1 cellular context compared by ENCODE assay signal in the genomic region with DNA sequence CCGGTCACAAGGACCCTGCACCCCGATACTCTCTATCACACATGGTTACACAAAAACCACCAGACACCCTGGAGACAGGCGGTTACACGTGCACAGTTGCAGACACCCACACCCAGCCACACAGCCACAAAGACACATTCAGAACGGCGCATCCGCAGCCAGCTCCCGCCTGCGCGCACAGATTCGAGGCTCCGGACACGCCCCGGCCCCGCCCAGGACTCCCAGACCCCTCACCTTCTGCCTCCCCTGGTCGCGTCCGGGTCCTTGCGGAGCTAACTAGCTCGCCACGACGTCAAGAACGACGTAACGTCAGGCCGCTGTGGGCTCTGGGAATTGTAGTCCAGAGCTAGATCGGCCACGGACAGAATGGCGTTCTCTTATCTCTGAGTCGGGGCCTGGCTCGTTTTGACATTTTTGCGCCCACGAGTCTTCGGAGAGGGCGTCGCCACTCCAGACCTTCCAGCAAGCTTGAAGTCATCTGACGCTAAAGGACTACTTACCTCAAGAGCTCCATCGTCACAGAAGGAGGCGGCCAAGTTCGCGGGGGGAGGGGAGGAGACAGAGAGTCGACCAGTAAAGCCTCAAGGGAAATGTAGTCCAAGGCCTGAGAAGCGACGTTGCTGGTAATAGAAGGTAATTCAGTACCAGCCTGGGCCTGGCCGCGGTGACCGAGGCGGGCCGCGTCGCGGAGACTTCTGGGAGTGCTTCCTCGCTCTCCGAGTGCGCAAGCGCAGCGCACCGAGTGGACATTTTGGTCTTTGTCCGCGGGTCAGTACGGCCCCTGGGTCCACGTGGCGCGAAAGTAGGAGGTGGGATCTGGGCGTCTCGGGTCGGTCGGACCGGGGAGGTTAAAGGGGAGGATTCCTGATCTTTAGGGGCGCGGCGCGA.
TF ChIP-seq lines count a peak whose summit lies in the region.

A gene (plus strand): TSS at position 719 of the 888 bp plus-strand sequence. CDS start 21,335 bp downstream, outside the sequence.
A gene (minus strand): TSS at position 278 of the 888 bp plus-strand sequence. CDS start 12,680 bp downstream, outside the sequence.

TF ChIP-seq in K562, 482 proteins besides CTCF, POLR2A, EP300 and RAD21 (continued from another document and continues in another):
- TF ChIP-seq ZFX (CRISPR knock-in tag; IDR thresholded peaks at IDR 0.05) (peak; percentile 99), HMG20B (CRISPR knock-in tag; IDR thresholded peaks at IDR 0.05) (no peak), ZNF232 (CRISPR knock-in tag; IDR thresholded peaks at IDR 0.05) (no peak), RCOR1 (IDR thresholded peaks at IDR 0.05; ENCODE audit: borderline replicate concordance in 1 of 2, low read depth in 2 of 2, low read length in 2 of 2) (no peak; a peak in 1 of 4 replicates), ZC3H11A (IDR thresholded peaks at IDR 0.05; ENCODE audit: low read depth, low read length) (no peak), HLTF (IDR thresholded peaks at IDR 0.05) (no peak), NR1H2 (CRISPR knock-in tag; IDR thresholded peaks at IDR 0.05) (no peak), POLR2H (tag; IDR thresholded peaks at IDR 0.05; ENCODE audit: low read depth) (peak; percentile 92), HDAC2 (IDR thresholded peaks at IDR 0.05) (peak; percentile 82), ELF1 (tag; IDR thresholded peaks at IDR 0.05) (peak; percentile 21), RHOXF2B (CRISPR knock-in tag; conservative IDR thresholded peaks at IDR 0.05) (0 out of 2 replicates have a peak, but pooled peaks have one; percentile 75), PPARD (CRISPR knock-in tag; IDR thresholded peaks at IDR 0.05) (no peak), MYNN (IDR thresholded peaks at IDR 0.05) (no peak), MYNN (CRISPR knock-in tag; IDR thresholded peaks at IDR 0.05) (no peak), GTF2E2 (tag; IDR thresholded peaks at IDR 0.05) (no peak), XRCC3 (IDR thresholded peaks at IDR 0.05) (no peak), ZFP30 (CRISPR knock-in tag; IDR thresholded peaks at IDR 0.05; ENCODE audit: borderline replicate concordance) (no peak), TRIM28 (IDR thresholded peaks at IDR 0.05) (peak; percentile 25; the same call in 1 of the 2 replicates), ZNF316 (IDR thresholded peaks at IDR 0.05) (no peak), ZBTB8A (IDR thresholded peaks at IDR 0.05; ENCODE audit: partially characterized antibody) (no peak), NCOA4 (IDR thresholded peaks at IDR 0.05; ENCODE audit: partially characterized antibody) (no peak), ZNF444 (CRISPR knock-in tag; IDR thresholded peaks at IDR 0.05) (no peak), RBM15 (IDR thresholded peaks at IDR 0.05; ENCODE audit: insufficient read depth, low read length) (no peak), TCF7L2 (IDR thresholded peaks at IDR 0.05; ENCODE audit: low read depth, low read length) (no peak), COPS2 (conservative IDR thresholded peaks at IDR 0.05) (no peak), ZNF584 (CRISPR knock-in tag; IDR thresholded peaks at IDR 0.05; ENCODE audit: low read depth) (0 out of 2 replicates have a peak, but pooled peaks have one; percentile 59), KHSRP (IDR thresholded peaks at IDR 0.05) (no peak), SLC30A9 (CRISPR knock-in tag; IDR thresholded peaks at IDR 0.05) (no peak), E2F3 (CRISPR knock-in tag; IDR thresholded peaks at IDR 0.05) (no peak), HIVEP1 (CRISPR knock-in tag; IDR thresholded peaks at IDR 0.05) (no peak), ZNF77 (CRISPR knock-in tag; IDR thresholded peaks at IDR 0.05) (no peak), GATA2 (CRISPR knock-in tag; IDR thresholded peaks at IDR 0.05) (peak; percentile 79), SPI1 (IDR thresholded peaks at IDR 0.05; ENCODE audit: borderline replicate concordance, low read depth, low read length) (no peak), ZNF146 (CRISPR knock-in tag; IDR thresholded peaks at IDR 0.05; ENCODE audit: unreplicated experiment) (no peak), MXI1 (IDR thresholded peaks at IDR 0.05; ENCODE audit: low read depth, low read length) (peak; percentile 82; the same call in 1 of the 2 replicates), ZNF766 (CRISPR knock-in tag; conservative IDR thresholded peaks at IDR 0.05) (peak; percentile 88), TSC22D4 (tag; IDR thresholded peaks at IDR 0.05) (no peak), DIDO1 (tag; IDR thresholded peaks at IDR 0.05; ENCODE audit: low read depth) (peak; percentile 82), ZNF75A (CRISPR knock-in tag; IDR thresholded peaks at IDR 0.05) (no peak), NR3C1 (CRISPR knock-in tag; IDR thresholded peaks at IDR 0.05) (no peak)
- TF ChIP-seq, protein P1, sequence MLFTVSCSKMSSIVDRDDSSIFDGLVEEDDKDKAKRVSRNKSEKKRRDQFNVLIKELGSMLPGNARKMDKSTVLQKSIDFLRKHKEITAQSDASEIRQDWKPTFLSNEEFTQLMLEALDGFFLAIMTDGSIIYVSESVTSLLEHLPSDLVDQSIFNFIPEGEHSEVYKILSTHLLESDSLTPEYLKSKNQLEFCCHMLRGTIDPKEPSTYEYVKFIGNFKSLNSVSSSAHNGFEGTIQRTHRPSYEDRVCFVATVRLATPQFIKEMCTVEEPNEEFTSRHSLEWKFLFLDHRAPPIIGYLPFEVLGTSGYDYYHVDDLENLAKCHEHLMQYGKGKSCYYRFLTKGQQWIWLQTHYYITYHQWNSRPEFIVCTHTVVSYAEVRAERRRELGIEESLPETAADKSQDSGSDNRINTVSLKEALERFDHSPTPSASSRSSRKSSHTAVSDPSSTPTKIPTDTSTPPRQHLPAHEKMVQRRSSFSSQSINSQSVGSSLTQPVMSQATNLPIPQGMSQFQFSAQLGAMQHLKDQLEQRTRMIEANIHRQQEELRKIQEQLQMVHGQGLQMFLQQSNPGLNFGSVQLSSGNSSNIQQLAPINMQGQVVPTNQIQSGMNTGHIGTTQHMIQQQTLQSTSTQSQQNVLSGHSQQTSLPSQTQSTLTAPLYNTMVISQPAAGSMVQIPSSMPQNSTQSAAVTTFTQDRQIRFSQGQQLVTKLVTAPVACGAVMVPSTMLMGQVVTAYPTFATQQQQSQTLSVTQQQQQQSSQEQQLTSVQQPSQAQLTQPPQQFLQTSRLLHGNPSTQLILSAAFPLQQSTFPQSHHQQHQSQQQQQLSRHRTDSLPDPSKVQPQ (CRISPR knock-in tag; IDR thresholded peaks at IDR 0.05; ENCODE audit: borderline replicate concordance), result no peak
- TF ChIP-seq, protein P2, sequence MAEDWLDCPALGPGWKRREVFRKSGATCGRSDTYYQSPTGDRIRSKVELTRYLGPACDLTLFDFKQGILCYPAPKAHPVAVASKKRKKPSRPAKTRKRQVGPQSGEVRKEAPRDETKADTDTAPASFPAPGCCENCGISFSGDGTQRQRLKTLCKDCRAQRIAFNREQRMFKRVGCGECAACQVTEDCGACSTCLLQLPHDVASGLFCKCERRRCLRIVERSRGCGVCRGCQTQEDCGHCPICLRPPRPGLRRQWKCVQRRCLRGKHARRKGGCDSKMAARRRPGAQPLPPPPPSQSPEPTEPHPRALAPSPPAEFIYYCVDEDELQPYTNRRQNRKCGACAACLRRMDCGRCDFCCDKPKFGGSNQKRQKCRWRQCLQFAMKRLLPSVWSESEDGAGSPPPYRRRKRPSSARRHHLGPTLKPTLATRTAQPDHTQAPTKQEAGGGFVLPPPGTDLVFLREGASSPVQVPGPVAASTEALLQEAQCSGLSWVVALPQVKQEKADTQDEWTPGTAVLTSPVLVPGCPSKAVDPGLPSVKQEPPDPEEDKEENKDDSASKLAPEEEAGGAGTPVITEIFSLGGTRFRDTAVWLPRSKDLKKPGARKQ (CRISPR knock-in tag; IDR thresholded peaks at IDR 0.05), result no peak
- TF ChIP-seq, protein P3, sequence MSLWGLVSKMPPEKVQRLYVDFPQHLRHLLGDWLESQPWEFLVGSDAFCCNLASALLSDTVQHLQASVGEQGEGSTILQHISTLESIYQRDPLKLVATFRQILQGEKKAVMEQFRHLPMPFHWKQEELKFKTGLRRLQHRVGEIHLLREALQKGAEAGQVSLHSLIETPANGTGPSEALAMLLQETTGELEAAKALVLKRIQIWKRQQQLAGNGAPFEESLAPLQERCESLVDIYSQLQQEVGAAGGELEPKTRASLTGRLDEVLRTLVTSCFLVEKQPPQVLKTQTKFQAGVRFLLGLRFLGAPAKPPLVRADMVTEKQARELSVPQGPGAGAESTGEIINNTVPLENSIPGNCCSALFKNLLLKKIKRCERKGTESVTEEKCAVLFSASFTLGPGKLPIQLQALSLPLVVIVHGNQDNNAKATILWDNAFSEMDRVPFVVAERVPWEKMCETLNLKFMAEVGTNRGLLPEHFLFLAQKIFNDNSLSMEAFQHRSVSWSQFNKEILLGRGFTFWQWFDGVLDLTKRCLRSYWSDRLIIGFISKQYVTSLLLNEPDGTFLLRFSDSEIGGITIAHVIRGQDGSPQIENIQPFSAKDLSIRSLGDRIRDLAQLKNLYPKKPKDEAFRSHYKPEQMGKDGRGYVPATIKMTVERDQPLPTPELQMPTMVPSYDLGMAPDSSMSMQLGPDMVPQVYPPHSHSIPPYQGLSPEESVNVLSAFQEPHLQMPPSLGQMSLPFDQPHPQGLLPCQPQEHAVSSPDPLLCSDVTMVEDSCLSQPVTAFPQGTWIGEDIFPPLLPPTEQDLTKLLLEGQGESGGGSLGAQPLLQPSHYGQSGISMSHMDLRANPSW (CRISPR knock-in tag; IDR thresholded peaks at IDR 0.05), result no peak
- TF ChIP-seq, protein P4, sequence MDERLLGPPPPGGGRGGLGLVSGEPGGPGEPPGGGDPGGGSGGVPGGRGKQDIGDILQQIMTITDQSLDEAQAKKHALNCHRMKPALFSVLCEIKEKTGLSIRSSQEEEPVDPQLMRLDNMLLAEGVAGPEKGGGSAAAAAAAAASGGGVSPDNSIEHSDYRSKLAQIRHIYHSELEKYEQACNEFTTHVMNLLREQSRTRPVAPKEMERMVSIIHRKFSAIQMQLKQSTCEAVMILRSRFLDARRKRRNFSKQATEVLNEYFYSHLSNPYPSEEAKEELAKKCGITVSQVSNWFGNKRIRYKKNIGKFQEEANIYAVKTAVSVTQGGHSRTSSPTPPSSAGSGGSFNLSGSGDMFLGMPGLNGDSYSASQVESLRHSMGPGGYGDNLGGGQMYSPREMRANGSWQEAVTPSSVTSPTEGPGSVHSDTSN (CRISPR knock-in tag; IDR thresholded peaks at IDR 0.05; ENCODE audit: low read depth), result no peak
- TF ChIP-seq, protein P4 (tag; conservative IDR thresholded peaks at IDR 0.05; ENCODE audit: low read depth), result no peak
- TF ChIP-seq, protein P5, sequence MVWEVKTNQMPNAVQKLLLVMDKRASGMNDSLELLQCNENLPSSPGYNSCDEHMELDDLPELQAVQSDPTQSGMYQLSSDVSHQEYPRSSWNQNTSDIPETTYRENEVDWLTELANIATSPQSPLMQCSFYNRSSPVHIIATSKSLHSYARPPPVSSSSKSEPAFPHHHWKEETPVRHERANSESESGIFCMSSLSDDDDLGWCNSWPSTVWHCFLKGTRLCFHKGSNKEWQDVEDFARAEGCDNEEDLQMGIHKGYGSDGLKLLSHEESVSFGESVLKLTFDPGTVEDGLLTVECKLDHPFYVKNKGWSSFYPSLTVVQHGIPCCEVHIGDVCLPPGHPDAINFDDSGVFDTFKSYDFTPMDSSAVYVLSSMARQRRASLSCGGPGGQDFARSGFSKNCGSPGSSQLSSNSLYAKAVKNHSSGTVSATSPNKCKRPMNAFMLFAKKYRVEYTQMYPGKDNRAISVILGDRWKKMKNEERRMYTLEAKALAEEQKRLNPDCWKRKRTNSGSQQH (CRISPR knock-in tag; IDR thresholded peaks at IDR 0.05), result no peak
- TF ChIP-seq, protein P6, sequence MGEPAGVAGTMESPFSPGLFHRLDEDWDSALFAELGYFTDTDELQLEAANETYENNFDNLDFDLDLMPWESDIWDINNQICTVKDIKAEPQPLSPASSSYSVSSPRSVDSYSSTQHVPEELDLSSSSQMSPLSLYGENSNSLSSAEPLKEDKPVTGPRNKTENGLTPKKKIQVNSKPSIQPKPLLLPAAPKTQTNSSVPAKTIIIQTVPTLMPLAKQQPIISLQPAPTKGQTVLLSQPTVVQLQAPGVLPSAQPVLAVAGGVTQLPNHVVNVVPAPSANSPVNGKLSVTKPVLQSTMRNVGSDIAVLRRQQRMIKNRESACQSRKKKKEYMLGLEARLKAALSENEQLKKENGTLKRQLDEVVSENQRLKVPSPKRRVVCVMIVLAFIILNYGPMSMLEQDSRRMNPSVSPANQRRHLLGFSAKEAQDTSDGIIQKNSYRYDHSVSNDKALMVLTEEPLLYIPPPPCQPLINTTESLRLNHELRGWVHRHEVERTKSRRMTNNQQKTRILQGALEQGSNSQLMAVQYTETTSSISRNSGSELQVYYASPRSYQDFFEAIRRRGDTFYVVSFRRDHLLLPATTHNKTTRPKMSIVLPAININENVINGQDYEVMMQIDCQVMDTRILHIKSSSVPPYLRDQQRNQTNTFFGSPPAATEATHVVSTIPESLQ (CRISPR knock-in tag; IDR thresholded peaks at IDR 0.05), result no peak
- TF ChIP-seq, protein P7, sequence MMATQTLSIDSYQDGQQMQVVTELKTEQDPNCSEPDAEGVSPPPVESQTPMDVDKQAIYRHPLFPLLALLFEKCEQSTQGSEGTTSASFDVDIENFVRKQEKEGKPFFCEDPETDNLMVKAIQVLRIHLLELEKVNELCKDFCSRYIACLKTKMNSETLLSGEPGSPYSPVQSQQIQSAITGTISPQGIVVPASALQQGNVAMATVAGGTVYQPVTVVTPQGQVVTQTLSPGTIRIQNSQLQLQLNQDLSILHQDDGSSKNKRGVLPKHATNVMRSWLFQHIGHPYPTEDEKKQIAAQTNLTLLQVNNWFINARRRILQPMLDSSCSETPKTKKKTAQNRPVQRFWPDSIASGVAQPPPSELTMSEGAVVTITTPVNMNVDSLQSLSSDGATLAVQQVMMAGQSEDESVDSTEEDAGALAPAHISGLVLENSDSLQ (IDR thresholded peaks at IDR 0.05), result peak; percentile 74
- TF ChIP-seq, protein P8, sequence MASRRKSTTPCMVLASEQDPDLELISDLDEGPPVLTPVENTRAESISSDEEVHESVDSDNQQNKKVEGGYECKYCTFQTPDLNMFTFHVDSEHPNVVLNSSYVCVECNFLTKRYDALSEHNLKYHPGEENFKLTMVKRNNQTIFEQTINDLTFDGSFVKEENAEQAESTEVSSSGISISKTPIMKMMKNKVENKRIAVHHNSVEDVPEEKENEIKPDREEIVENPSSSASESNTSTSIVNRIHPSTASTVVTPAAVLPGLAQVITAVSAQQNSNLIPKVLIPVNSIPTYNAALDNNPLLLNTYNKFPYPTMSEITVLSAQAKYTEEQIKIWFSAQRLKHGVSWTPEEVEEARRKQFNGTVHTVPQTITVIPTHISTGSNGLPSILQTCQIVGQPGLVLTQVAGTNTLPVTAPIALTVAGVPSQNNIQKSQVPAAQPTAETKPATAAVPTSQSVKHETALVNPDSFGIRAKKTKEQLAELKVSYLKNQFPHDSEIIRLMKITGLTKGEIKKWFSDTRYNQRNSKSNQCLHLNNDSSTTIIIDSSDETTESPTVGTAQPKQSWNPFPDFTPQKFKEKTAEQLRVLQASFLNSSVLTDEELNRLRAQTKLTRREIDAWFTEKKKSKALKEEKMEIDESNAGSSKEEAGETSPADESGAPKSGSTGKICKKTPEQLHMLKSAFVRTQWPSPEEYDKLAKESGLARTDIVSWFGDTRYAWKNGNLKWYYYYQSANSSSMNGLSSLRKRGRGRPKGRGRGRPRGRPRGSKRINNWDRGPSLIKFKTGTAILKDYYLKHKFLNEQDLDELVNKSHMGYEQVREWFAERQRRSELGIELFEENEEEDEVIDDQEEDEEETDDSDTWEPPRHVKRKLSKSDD (conservative IDR thresholded peaks at IDR 0.05; ENCODE audit: low read length), result no peak
